20 cellular contexts compared by ENCODE assay signal in the genomic region with DNA sequence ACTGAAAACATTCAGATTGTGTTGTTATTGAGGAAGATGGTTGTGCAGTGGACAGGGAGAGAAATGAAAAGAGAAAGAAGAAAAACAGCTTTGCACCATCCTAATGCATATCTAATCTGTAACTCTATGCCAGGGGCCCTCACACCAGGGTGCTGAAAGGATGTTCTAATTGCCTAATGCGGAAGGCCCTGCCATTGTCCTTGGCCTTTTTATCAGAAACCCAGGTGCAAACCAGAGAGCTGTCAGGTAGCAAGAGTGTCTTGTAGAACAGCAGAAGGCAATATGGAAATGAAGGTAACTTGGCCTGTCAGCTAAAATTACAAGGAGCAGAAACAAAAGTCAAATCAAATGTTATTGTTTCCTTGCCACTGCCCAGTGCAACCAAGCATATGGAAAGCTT.
"Had no signal": no experiment of that assay in that cellular context is flagged by ENCODE, and none has a peak within 500 bp of the region (broad histone marks: within the 10 kb centered on the region; RNA-seq: fewer than 3 reads in every experiment).

No MANE protein-coding gene starts in this region.

- H3K36me3 ChIP-seq: brain microvascular endothelial cell, colonic mucosa, left lung, sigmoid colon, spleen, tibial artery had no signal

- H3K4me3 Mint-ChIP-seq: activated CD4-positive, alpha-beta T cell treated with anti-CD3 and anti-CD28 coated beads, Interleukin-2, amount 10 ng/mL, durations not matched to agents 7 days and 5 days; activated T-cell treated with anti-CD3 and anti-CD28 coated beads, Interleukin-2, amount 50 U/mL, for 4 hours; neural crest cell; T-helper 1 cell treated with Interleukin-12 subunit alpha and Interleukin-12 subunit beta and Interleukin-4 antibody, amounts not matched to agents 30 μg/mL and 1 μg/mL, for 36 hours had no signal

- H3K27ac Mint-ChIP-seq: activated CD4-positive, alpha-beta T cell treated with anti-CD3 and anti-CD28 coated beads, Interleukin-2, amount 10 ng/mL, durations not matched to agents 7 days and 5 days; T-helper 1 cell treated with Interleukin-12 subunit alpha and Interleukin-12 subunit beta and Interleukin-4 antibody, amounts not matched to agents 30 μg/mL and 1 μg/mL, for 36 hours had no signal

- DNase-seq: activated CD4-positive, alpha-beta T cell treated with anti-CD3 and anti-CD28 coated beads, Interleukin-2, amount 10 ng/mL, durations not matched to agents 7 days and 5 days; activated CD8-positive, alpha-beta memory T cell treated with anti-CD3 and anti-CD28 coated beads, Interleukin-2, amount 50 U/mL, for 4 hours; activated naive CD4-positive, alpha-beta T cell treated with anti-CD3 and anti-CD28 coated beads, Interleukin-2, amount 50 U/mL, for 16 hours; activated T-cell treated with anti-CD3 and anti-CD28 coated beads, Interleukin-2, amount 50 U/mL, for 4 hours; aorta; brain microvascular endothelial cell; central memory CD4-positive, alpha-beta T cell; colonic mucosa; foreskin melanocyte; glutamatergic neuron; hypothalamus; left lung; sigmoid colon; spleen; stimulated activated CD8-positive, alpha-beta memory T cell treated with anti-CD3 and anti-CD28 coated beads, Interleukin-4, amount 100 ng/mL, for 48 hours; stimulated activated naive CD4-positive, alpha-beta T cell; tibial artery had no signal

- H3K27me3 ChIP-seq: brain microvascular endothelial cell, colonic mucosa, left lung, sigmoid colon, spleen, tibial artery had no signal

- H3K4me1 Mint-ChIP-seq: activated CD4-positive, alpha-beta T cell treated with anti-CD3 and anti-CD28 coated beads, Interleukin-2, amount 10 ng/mL, durations not matched to agents 7 days and 5 days had no signal

- H3K27ac ChIP-seq: brain microvascular endothelial cell, colonic mucosa, left lung, sigmoid colon, spleen, tibial artery had no signal

- H3K4me1 ChIP-seq: colonic mucosa, left lung, sigmoid colon, spleen, tibial artery had no signal

- H3K9me3 Mint-ChIP-seq: activated CD4-positive, alpha-beta T cell treated with anti-CD3 and anti-CD28 coated beads, Interleukin-2, amount 10 ng/mL, durations not matched to agents 7 days and 5 days; activated T-cell treated with anti-CD3 and anti-CD28 coated beads, Interleukin-2, amount 50 U/mL, for 4 hours had no signal

- ATAC-seq: activated CD4-positive, CD25-positive, alpha-beta regulatory T cell treated with anti-CD3 and anti-CD28 coated beads, Interleukin-2, amount 50 U/mL, for 24 hours; activated T-cell treated with anti-CD3 and anti-CD28 coated beads, Interleukin-2, amount 50 U/mL, for 4 hours; left lung had no signal

- H3K9me3 ChIP-seq: colonic mucosa, left lung, sigmoid colon, spleen, tibial artery had no signal

- H3K4me3 ChIP-seq: colonic mucosa, left lung, sigmoid colon, spleen, tibial artery had no signal
